ENCODE assay signal across 7 cellular contexts in the genomic region with DNA sequence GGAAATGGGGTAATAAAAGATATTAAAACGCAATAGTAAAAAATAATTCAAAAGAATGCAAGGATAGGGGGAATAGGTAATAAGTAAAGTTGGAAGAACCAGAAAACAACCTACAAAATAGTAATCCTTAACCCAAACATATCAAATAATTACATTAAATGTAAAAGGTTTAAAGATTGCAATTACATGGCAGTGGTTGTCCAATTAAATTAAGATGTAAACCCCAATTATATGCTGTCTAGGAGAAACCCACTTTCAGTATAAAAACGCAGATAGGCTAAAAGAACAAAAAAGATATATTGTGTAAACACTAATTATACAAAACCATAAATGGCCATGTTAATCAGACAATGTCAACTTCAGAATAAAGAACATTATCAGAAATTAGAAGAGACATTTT.
"Had no signal": no experiment of that assay in that cellular context is flagged by ENCODE, and none has a peak within 500 bp of the region (broad histone marks: within the 10 kb centered on the region; RNA-seq: fewer than 3 reads in every experiment).

No MANE protein-coding gene starts in this region.

- H3K9ac ChIP-seq: KMS-11 had no signal

- ATAC-seq: HepG2 had no signal

- DNase-seq: IMR-90, KBM-7, KG1 had no signal

- H3K4me2 ChIP-seq: KMS-11 had no signal

- H3K27ac ChIP-seq: HL-60, KMS-11 had no signal

- FAIRE-seq: HepG2, HTR-8/SVneo had no signal
